In genomic region chr19:56314584-56315075, GRCh38 we compare ENCODE assay signal across 8 cellular contexts. TPM values are rescaled to one million over a fixed set of nuclear protein-coding genes. Genes with fewer than 3 reads are reported as not detected.
DNase-seq lines count a peak whose midpoint lies in the region; ATAC-seq and TF ChIP-seq lines count a peak whose summit lies in the region.

A gene with protein sequence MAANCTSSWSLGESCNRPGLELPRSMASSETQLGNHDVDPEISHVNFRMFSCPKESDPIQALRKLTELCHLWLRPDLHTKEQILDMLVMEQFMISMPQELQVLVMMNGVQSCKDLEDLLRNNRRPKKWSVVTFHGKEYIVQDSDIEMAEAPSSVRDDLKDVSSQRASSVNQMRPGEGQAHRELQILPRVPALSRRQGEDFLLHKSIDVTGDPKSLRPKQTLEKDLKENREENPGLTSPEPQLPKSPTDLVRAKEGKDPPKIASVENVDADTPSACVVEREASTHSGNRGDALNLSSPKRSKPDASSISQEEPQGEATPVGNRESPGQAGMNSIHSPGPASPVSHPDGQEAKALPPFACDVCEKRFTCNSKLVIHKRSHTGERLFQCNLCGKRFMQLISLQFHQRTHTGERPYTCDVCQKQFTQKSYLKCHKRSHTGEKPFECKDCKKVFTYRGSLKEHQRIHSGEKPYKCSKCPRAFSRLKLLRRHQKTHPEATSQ (minus strand): TSS chr19:56314839. CDS start chr19:56225046, 89,793 bp downstream.

- peaks cover 11% of the 10 kb centered on the region for H3K79me2 ChIP-seq in smooth muscle cell (ENCODE audit: low read depth)

- TF ChIP-seq CTCF in AG09319 (IDR thresholded peaks at IDR 0.05; ENCODE audit: low read depth, low read length) (no peak), activated B cell treated with CpG ODN at 0.5 μM for 24 hours (IDR thresholded peaks at IDR 0.05) (no peak), cardiac fibroblast (IDR thresholded peaks at IDR 0.05; ENCODE audit: low read depth, low read length) (no peak), smooth muscle cell (IDR thresholded peaks at IDR 0.05; ENCODE audit: borderline replicate concordance, insufficient read depth, poor library complexity, severe bottlenecking) (no peak)

- H3K9me3 Mint-ChIP-seq in activated B cell treated with CpG ODN at 0.5 μM for 24 hours (no peaks in the 10 kb centered on the region), immature natural killer cell (no peaks in the 10 kb centered on the region)

- peaks cover 8% of the 10 kb centered on the region for H3K4me1 ChIP-seq in smooth muscle cell (ENCODE audit: low read depth)

- peak within 1 kb of the TSS; percentile 100 for H3K27ac Mint-ChIP-seq in activated B cell treated with CpG ODN at 0.5 μM for 24 hours
- H3K27ac Mint-ChIP-seq in immature natural killer cell, result peak within 1 kb of the TSS; percentile 95 to 100 (median 99)

- H3K9ac ChIP-seq in smooth muscle cell (ENCODE audit: low read depth), result peak within 1 kb of the TSS; percentile 95

- intact Hi-C loops in activated B cell treated with CpG ODN at 0.5 μM for 24 hours (cut with micrococcal nuclease), result loop anchor here (1.0 to 10.0 kb wide), 7 partner anchors 79 to 670 kb away; partner anchors contain the start of genes CCDC106, ZNF444, ZNF470 and ZNF580

- H3K4me1 Mint-ChIP-seq in activated B cell treated with CpG ODN at 0.5 μM for 24 hours (peaks cover 19% of the 10 kb centered on the region), immature natural killer cell (peaks cover 22 to 29% of the 10 kb centered on the region in 2 donors)

- no peaks in the 10 kb centered on the region for H3K27me3 ChIP-seq in smooth muscle cell (ENCODE audit: low read depth)

- peak within 1 kb of the TSS; percentile 97 for H3K27ac ChIP-seq in smooth muscle cell (ENCODE audit: low read depth)

- WGBS in smooth muscle cell (ENCODE audit: low lambda C conversion rate), result 1% methylated on average over 32 of the region's 34 CpGs

- no peaks in the 10 kb centered on the region for H3F3A ChIP-seq in smooth muscle cell (ENCODE audit: low read depth)

- H3K36me3 Mint-ChIP-seq in activated B cell treated with CpG ODN at 0.5 μM for 24 hours (ENCODE audit: low read depth), result peaks cover 24% of the 10 kb centered on the region
- H3K36me3 Mint-ChIP-seq in immature natural killer cell, result peaks cover 3 to 7% (median 5%) of the 10 kb centered on the region in 3 donors

- peak; percentile 69 for ATAC-seq in GM19025 (IDR thresholded peaks at IDR 0.05; ENCODE audit: low read depth, unreplicated experiment)
- peak; percentile 77 for ATAC-seq in HG03280 (IDR thresholded peaks at IDR 0.05; ENCODE audit: unreplicated experiment)
- ATAC-seq in activated B cell treated with CpG ODN at 0.5 μM for 24 hours (ENCODE audit: low read depth), result peak; percentile 77

- H2AFZ ChIP-seq in smooth muscle cell (ENCODE audit: low read depth), result peak within 1 kb of the TSS; percentile 81

- POLR2A ChIA-PET in activated B cell treated with CpG ODN at 0.5 μM for 24 hours (lab: Charles Lee), result interaction anchor here (0.6 to 1.8 kb wide), 13 partner anchors 9 to 1869 kb away, joined by 3 to 10 read pairs (median 5); partner anchors contain the start of genes U2AF2, ZNF274 and ZNF583

- CTCF ChIA-PET in activated B cell treated with CpG ODN at 0.5 μM for 24 hours (lab: Charles Lee), result interaction anchor here (1.4 kb wide), 1 partner anchor 19 kb away, joined by 4 read pairs; no protein-coding TSS in a partner anchor

- H4K20me1 ChIP-seq in smooth muscle cell (ENCODE audit: low read depth), result no peaks in the 10 kb centered on the region

- H3K4me3 Mint-ChIP-seq in activated B cell treated with CpG ODN at 0.5 μM for 24 hours, result peak within 1 kb of the TSS; percentile 96
- peak within 1 kb of the TSS; percentile 91 to 97 (median 96) for H3K4me3 Mint-ChIP-seq in immature natural killer cell

- H3K4me3 ChIP-seq in cardiac fibroblast (replicated peaks in 1 of 2; ENCODE audit: low read depth in 2 of 2, low read length in 2 of 2) (peak within 1 kb of the TSS; percentile 71 to 76), smooth muscle cell (peak within 1 kb of the TSS; percentile 77)

- H3K36me3 ChIP-seq in smooth muscle cell (ENCODE audit: low read depth), result no peaks in the 10 kb centered on the region

- peak within 1 kb of the TSS; percentile 95 for H3K4me2 ChIP-seq in smooth muscle cell

- H3K9me3 ChIP-seq in smooth muscle cell (replicated peaks; ENCODE audit: low read depth), result no peaks in the 10 kb centered on the region

- no peaks in the 10 kb centered on the region for H3K27me3 Mint-ChIP-seq in activated B cell treated with CpG ODN at 0.5 μM for 24 hours
- H3K27me3 Mint-ChIP-seq in immature natural killer cell (ENCODE audit: low read depth in 3 of 3), result peaks cover 15 to 18% (median 17%) of the 10 kb centered on the region in 3 donors

- DNase-seq in AG09319 (ENCODE audit: extremely low read depth, low read depth) (peak; percentile 84), NCI-H345 (lab: John Stamatoyannopoulos, UW) (peak; percentile 90), activated B cell treated with CpG ODN at 0.5 μM for 24 hours (peak; percentile 93), cardiac fibroblast (ENCODE audit: low read depth in 2 of 2) (peak; percentile 97), immature natural killer cell (peak; percentile 99), smooth muscle cell (lab: John Stamatoyannopoulos, UW; ENCODE audit: unreplicated experiment) (peak; percentile 100)

RNA-seq across cellular contexts. Expression of the gene that starts here (rescaled TPM):
- total RNA-seq in activated B cell treated with CpG ODN at 0.5 μM for 24 hours (14.0 and 17.8 TPM in 2 replicates), smooth muscle cell (4.7 and 7.4 TPM in 2 replicates)
- polyA plus RNA-seq in immature natural killer cell (10 to 100 TPM in 1 of 3 donors, 1 to 10 TPM in 2; 4.3 to 11.4 (median 7.7) TPM), smooth muscle cell (5.3 and 11.0 TPM in 2 replicates)

Comparison
In these comparisons a context has a peak if more than half of its experiments do, and no peak if none do; other contexts are left out.
1. Peak in every context shown above with its lines: DNase-seq, ATAC-seq, H3K4me3 ChIP-seq and H3K27ac ChIP-seq.